Comparison of ENCODE assay signal across 10 cellular contexts in genomic region chr17:27315322-27315721, GRCh38. TPM values are rescaled to one million over a fixed set of nuclear protein-coding genes. Genes with fewer than 3 reads are reported as not detected.
DNase-seq lines count a peak whose midpoint lies in the region; ATAC-seq and TF ChIP-seq lines count a peak whose summit lies in the region.
"Had no signal": no experiment of that assay in that cellular context is flagged by ENCODE, and none has a peak within 500 bp of the region (broad histone marks: within the 10 kb centered on the region; RNA-seq: fewer than 3 reads in every experiment).

No MANE protein-coding gene starts in this region.

- TF ChIP-seq POLR2A in esophagus squamous epithelium (IDR thresholded peaks at IDR 0.05): no peak

- H3K4me3 ChIP-seq in esophagus squamous epithelium: no peak overlapping the region
- H3K4me3 ChIP-seq in neutrophil (ENCODE audit: low read depth in 1 of 2, low read length in 1 of 2): no peak overlapping the region

- DNase-seq in AG09319 (ENCODE audit: extremely low read depth, low read depth) (peak; percentile 85), NCI-H2171 (lab: John Stamatoyannopoulos, UW) (peak; percentile 67), esophagus squamous epithelium (lab: John Stamatoyannopoulos, UW) (no peak), occipital lobe (lab: John Stamatoyannopoulos, UW) (no peak), 8988T (no peak), SW480 (ENCODE audit: low spot score) (no peak)
- DNase-seq: DND-41; effector memory CD8-positive, alpha-beta T cell had no signal

- intact Hi-C loops in esophagus squamous epithelium (cut with DNase I): no loop called here

- TF ChIP-seq CTCF in AG09319 (IDR thresholded peaks at IDR 0.05; ENCODE audit: low read depth, low read length): no peak
- TF ChIP-seq CTCF in esophagus squamous epithelium (IDR thresholded peaks at IDR 0.05): no peak
- TF ChIP-seq CTCF in neutrophil (IDR thresholded peaks at IDR 0.05): no peak

- peak overlapping the region; percentile 9 to 83 (median 68) for H3K27ac ChIP-seq in esophagus squamous epithelium
- peak overlapping the region; percentile 11 for H3K27ac ChIP-seq in neutrophil

- no peaks in the 10 kb centered on the region for H3K9me3 ChIP-seq in esophagus squamous epithelium
- H3K9me3 ChIP-seq in neutrophil: no peaks in the 10 kb centered on the region

- ATAC-seq in GM18873 (IDR thresholded peaks at IDR 0.05; ENCODE audit: low FRiP score, unreplicated experiment): no peak
- ATAC-seq: effector memory CD8-positive, alpha-beta T cell had no signal

- 45 to 56% methylated on average over 5 to 6 of the region's 6 CpGs for WGBS in esophagus squamous epithelium, 2 donors

- H3K4me1 ChIP-seq in esophagus squamous epithelium (peaks cover 10 to 43% (median 10%) of the 10 kb centered on the region in 3 donors), neutrophil (ENCODE audit: control insufficient read depth in 1 of 2, insufficient read depth in 1 of 2, low read depth in 1 of 2, low read length in 1 of 2) (peaks cover 0 to 6% of the 10 kb centered on the region in 2 experiments)

- H3K27me3 ChIP-seq in esophagus squamous epithelium: no peaks in the 10 kb centered on the region
- H3K27me3 ChIP-seq in neutrophil: no peaks in the 10 kb centered on the region

- H3K36me3 ChIP-seq in esophagus squamous epithelium: peaks cover 12 to 87% (median 44%) of the 10 kb centered on the region in 3 donors
- H3K36me3 ChIP-seq in neutrophil: peaks cover 100% of the 10 kb centered on the region

RNA-seq across cellular contexts. Expression of gene WSB1, which starts 21.4 kb away (rescaled TPM):
- total RNA-seq in esophagus squamous epithelium (100 to 1,000 TPM in 1 of 4 donors, 10 to 100 TPM in 3; 27.9 to 112 (median 62.8) TPM), occipital lobe (299 TPM)

Comparison
In these comparisons a context has a peak if more than half of its experiments do, and no peak if none do; other contexts are left out.
1. DNase-seq: peak in AG09319 (single experiment) and NCI-H2171 (single experiment); none in esophagus squamous epithelium (single experiment), occipital lobe (single experiment), 8988T (single experiment) and SW480 (single experiment).